13 cellular contexts compared by ENCODE assay signal in the genomic region with DNA sequence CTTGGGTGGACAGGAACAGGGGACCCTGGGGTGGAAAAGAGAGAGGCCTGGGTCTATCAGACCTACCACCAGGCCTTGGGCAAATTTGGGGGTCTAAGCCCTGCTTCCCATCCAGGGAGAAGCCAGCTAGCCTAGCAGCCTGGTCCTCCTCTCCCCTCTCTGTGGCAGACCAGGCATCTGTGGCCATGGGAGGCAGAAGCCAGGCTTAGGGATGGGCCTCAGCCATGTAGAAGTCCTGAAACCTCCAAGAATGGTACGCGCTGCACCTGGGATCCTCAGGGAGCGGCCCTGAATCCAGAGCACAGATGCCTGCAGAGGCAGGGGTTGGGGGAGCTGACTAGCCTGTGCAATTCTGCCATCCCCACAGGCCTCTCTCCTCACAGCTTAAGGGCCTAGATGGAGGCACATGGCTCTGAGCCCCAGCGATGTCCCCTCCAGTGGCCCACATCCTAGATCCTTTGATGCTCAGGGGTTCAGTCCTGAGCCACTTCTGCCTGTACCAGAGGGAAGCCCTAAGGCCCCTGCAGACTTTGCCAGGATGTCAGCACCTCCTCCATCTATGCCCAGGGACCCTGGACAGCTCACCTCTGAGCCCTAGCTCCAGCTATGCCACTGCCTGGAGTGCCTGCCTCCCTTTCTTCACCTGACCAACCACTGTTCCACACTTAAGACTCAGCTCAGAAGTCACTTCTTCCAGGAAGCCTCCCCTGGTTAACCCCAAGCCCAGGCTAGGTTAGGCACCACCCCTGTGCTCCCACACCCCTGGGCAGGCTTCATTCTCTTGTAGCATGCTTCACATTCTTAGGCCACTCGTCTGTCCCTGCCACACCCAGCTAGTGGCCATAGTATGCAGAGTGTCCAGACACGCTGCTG. TPM values are rescaled to one million over a fixed set of nuclear protein-coding genes. Genes with fewer than 3 reads are reported as not detected.
DNase-seq lines count a peak whose midpoint lies in the region; ATAC-seq and TF ChIP-seq lines count a peak whose summit lies in the region.
"Had no signal": no experiment of that assay in that cellular context is flagged by ENCODE, and none has a peak within 500 bp of the region (broad histone marks: within the 10 kb centered on the region; RNA-seq: fewer than 3 reads in every experiment).

No MANE protein-coding gene starts in this region.

- no peaks in the 10 kb centered on the region for H3K36me3 Mint-ChIP-seq in CD14-positive monocyte
- H3K36me3 Mint-ChIP-seq: activated naive CD4-positive, alpha-beta T cell treated with anti-CD3 and anti-CD28 coated beads, Interleukin-2, amount 50 U/mL, for 24 hours had no signal

- DNase-seq in CD14-positive monocyte (ENCODE audit: low spot score) = peak; percentile 23
- peak; percentile 35 for DNase-seq in HT-29 (ENCODE audit: low spot score)
- peak in 6 of 10 donors; percentile 1 to 31 (median 24) for DNase-seq in dorsolateral prefrontal cortex
- DNase-seq in neuronal stem cell (ENCODE audit: low spot score) = no peak
- no peak for DNase-seq in MV-4-11 (lab: John Stamatoyannopoulos, UW)
- no peak for DNase-seq in medulla oblongata (ENCODE audit: extremely low spot score)
- no peak for DNase-seq in psoas muscle
- DNase-seq: activated CD4-positive, alpha-beta T cell treated with anti-CD3 and anti-CD28 coated beads, Interleukin-2, amount 50 U/mL, for 48 hours; NCI-H1694 had no signal

- H3K4me2 ChIP-seq in neuronal stem cell (ENCODE audit: insufficient read depth, low read length, poor library complexity, severe bottlenecking) = no peak overlapping the region

- H3K4ac ChIP-seq in neuronal stem cell (ENCODE audit: low read length) = no peak overlapping the region

- H2BK5ac ChIP-seq in neuronal stem cell (ENCODE audit: low read length) = no peak overlapping the region

- H3K79me1 ChIP-seq in neuronal stem cell (ENCODE audit: low read depth, low read length) = no peaks in the 10 kb centered on the region

- no peaks in the 10 kb centered on the region for H3K36me3 ChIP-seq in neuronal stem cell (replicated peaks in 1 of 2; ENCODE audit: control insufficient read depth in 2 of 2, insufficient read depth in 2 of 2, low read length in 2 of 2)
- H3K36me3 ChIP-seq in psoas muscle (ENCODE audit: insufficient read depth in 1 of 2, low read depth in 1 of 2) = no peaks in the 10 kb centered on the region
- H3K36me3 ChIP-seq: neutrophil had no signal

- peak overlapping the region in 2 of 59 donors; percentile 20 to 40 for H3K27ac ChIP-seq in dorsolateral prefrontal cortex
- H3K27ac ChIP-seq in neuronal stem cell (replicated peaks; ENCODE audit: low read length) = no peak overlapping the region
- no peak overlapping the region for H3K27ac ChIP-seq in psoas muscle
- H3K27ac ChIP-seq: neutrophil had no signal

- intact Hi-C loops in CD14-positive monocyte (cut with micrococcal nuclease) (no loop called here), dorsolateral prefrontal cortex (cut with DNase I) (loop anchor here in 1 of 2 donors (10.0 kb wide), 1 partner anchor 241 kb away; no protein-coding TSS in a partner anchor), psoas muscle (cut with DNase I) (no loop called here)

- H2AFZ ChIP-seq in neuronal stem cell (ENCODE audit: low read length) = no peak overlapping the region

- H3K4me3 ChIP-seq in dorsolateral prefrontal cortex (no peak overlapping the region), neuronal stem cell (ENCODE audit: low read length in 2 of 2) (no peak overlapping the region), psoas muscle (no peak overlapping the region)

- peak overlapping the region; percentile 61 for H3K18ac ChIP-seq in neuronal stem cell (ENCODE audit: low read length)

- H3K9ac ChIP-seq in neuronal stem cell (ENCODE audit: low read depth, low read length, poor library complexity) = no peak overlapping the region

- H3K4me1 ChIP-seq in neuronal stem cell (ENCODE audit: control insufficient read depth in 2 of 2, insufficient read depth in 1 of 2, low read depth in 1 of 2, low read length in 2 of 2) (peaks cover 0 to 19% of the 10 kb centered on the region in 2 donors), psoas muscle (no peaks in the 10 kb centered on the region)

- no peak overlapping the region for H2BK12ac ChIP-seq in neuronal stem cell (ENCODE audit: low read length)

- H3K23ac ChIP-seq in neuronal stem cell (ENCODE audit: low read depth, low read length, poor library complexity) = no peak overlapping the region

- peak overlapping the region; percentile 25 for H2AK5ac ChIP-seq in neuronal stem cell (ENCODE audit: low read depth, low read length)

- no peak for TF ChIP-seq CTCF in CD14-positive monocyte (IDR thresholded peaks at IDR 0.05)
- no peak for TF ChIP-seq CTCF in dorsolateral prefrontal cortex (IDR thresholded peaks at IDR 0.05 in 54 of 56, conservative IDR thresholded peaks at IDR 0.05 in 2 of 56; ENCODE audit: low read depth in 1 of 56, partially characterized antibody in 56 of 56)
- TF ChIP-seq CTCF in psoas muscle (IDR thresholded peaks at IDR 0.05) = no peak

- ATAC-seq in GM18520 (IDR thresholded peaks at IDR 0.05; ENCODE audit: unreplicated experiment) (no peak), psoas muscle (no peak)

- no CpG with 5 or more reads among the region's 6 CpGs for WGBS in neuronal stem cell (ENCODE audit: extremely low coverage in 2 of 2, insufficient read length in 2 of 2, insufficient replicate concordance in 1 of 2), 2 donors
- WGBS in psoas muscle, 3 donors = 77 to 86% (median 79%) methylated on average over 6 of the region's 6 CpGs

- H3K4me3 Mint-ChIP-seq in CD14-positive monocyte = no peak overlapping the region
- H3K4me3 Mint-ChIP-seq: activated naive CD4-positive, alpha-beta T cell treated with anti-CD3 and anti-CD28 coated beads, Interleukin-2, amount 50 U/mL, for 24 hours had no signal

- no peak overlapping the region for H2BK120ac ChIP-seq in neuronal stem cell (ENCODE audit: low read depth, low read length)

- H4K91ac ChIP-seq in neuronal stem cell (ENCODE audit: low read depth, low read length, poor library complexity) = no peak overlapping the region

- H3K9me3 ChIP-seq in neuronal stem cell (replicated peaks in 1 of 2; ENCODE audit: control insufficient read depth in 2 of 2, insufficient read depth in 1 of 2, low read depth in 1 of 2, low read length in 2 of 2) (no peaks in the 10 kb centered on the region), psoas muscle (no peaks in the 10 kb centered on the region)
- H3K9me3 ChIP-seq: neutrophil had no signal

- H3K27ac Mint-ChIP-seq in CD14-positive monocyte = peak overlapping the region in 2 of 7 donors; percentile 18 to 54

- H3K27me3 Mint-ChIP-seq in CD14-positive monocyte (ENCODE audit: low read depth in 3 of 3) = peaks cover 2 to 7% (median 2%) of the 10 kb centered on the region in 3 donors

- peaks cover 3% of the 10 kb centered on the region for H3K4me1 Mint-ChIP-seq in CD14-positive monocyte
- H3K4me1 Mint-ChIP-seq: activated naive CD4-positive, alpha-beta T cell treated with anti-CD3 and anti-CD28 coated beads, Interleukin-2, amount 50 U/mL, for 24 hours had no signal

- H2BK15ac ChIP-seq in neuronal stem cell (ENCODE audit: low read length) = no peak overlapping the region

- no peak overlapping the region for H3K14ac ChIP-seq in neuronal stem cell (ENCODE audit: low read length)

- no peaks in the 10 kb centered on the region for H3K27me3 ChIP-seq in dorsolateral prefrontal cortex
- H3K27me3 ChIP-seq in neuronal stem cell (ENCODE audit: control insufficient read depth in 3 of 3, insufficient read depth in 3 of 3, low read depth in 1 of 3, low read length in 3 of 3) = peaks cover 0 to 30% (median 0%) of the 10 kb centered on the region in 3 experiments
- H3K27me3 ChIP-seq in psoas muscle (ENCODE audit: insufficient read depth in 3 of 3, low read length in 2 of 3) = peaks cover 0 to 13% (median 1%) of the 10 kb centered on the region in 3 donors
- H3K27me3 ChIP-seq: neutrophil had no signal

- H4K8ac ChIP-seq in neuronal stem cell (ENCODE audit: low read depth, low read length) = no peak overlapping the region

- H3K9me3 Mint-ChIP-seq in CD14-positive monocyte = no peaks in the 10 kb centered on the region
- H3K9me3 Mint-ChIP-seq: activated naive CD4-positive, alpha-beta T cell treated with anti-CD3 and anti-CD28 coated beads, Interleukin-2, amount 50 U/mL, for 24 hours had no signal

RNA-seq across cellular contexts. Expression of a gene that starts 21.1 kb away (rescaled TPM):
- not detected for polyA plus RNA-seq in CD14-positive monocyte
- total RNA-seq in HT-29 (2014; rRNA removed; shearing (Covaris generic)) = not detected in 2 replicates
- 10 to 100 TPM; 34.8 to 69.0 (median 50.5) TPM for total RNA-seq in dorsolateral prefrontal cortex
- polyA plus RNA-seq in neuronal stem cell (2013, experiment 1 of 2) = 0.70 TPM
- 0.89 TPM for polyA plus RNA-seq in neuronal stem cell (2013, experiment 2 of 2)
- under 1 TPM; 0.20 to 0.56 (median 0.31) TPM for total RNA-seq in psoas muscle
- polyA plus RNA-seq in psoas muscle = under 1 TPM; 0.17 to 0.25 (median 0.22) TPM
- total RNA-seq: T-helper 1 cell treated with Interleukin-12 subunit alpha and Interleukin-12 subunit beta and Interleukin-4 antibody, amounts not matched to agents 30 ng/mL and 1 ng/mL, for 36 hours had no signal

Comparison
In these comparisons a context has a peak if more than half of its experiments do, and no peak if none do; other contexts are left out.
1. DNase-seq: peak in CD14-positive monocyte (single experiment), HT-29 (single experiment) and dorsolateral prefrontal cortex (6 of 10); none in neuronal stem cell (single experiment), MV-4-11 (single experiment), medulla oblongata (single experiment) and psoas muscle (0 of 2).
2. RNA of a gene that starts 21.1 kb away (total RNA-seq): 34.8 to 69.0 TPM in dorsolateral prefrontal cortex; 0.20 to 0.56 TPM in psoas muscle and not detected in HT-29; every median in the first group is over 10 times any median in the second.